In the genomic region with DNA sequence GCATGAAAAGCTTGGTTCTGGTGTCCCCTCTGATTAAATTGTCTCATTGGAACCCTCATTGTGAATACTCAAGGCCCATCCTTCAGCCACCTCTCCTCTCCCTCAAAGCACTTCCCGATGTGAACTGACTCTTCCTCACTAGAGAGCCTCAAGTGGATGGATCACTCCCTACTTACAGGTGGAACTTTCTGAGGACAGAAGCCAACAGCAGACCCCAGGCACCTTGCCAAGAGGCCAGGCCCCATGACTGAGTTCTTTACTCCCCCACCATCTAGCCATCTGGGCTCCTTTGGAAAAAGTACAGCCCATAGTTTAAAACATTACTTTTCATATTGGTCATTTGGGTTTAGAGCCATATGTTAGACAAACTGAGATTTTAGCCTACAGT, we compare ENCODE assay signal across 19 cellular contexts.
DNase-seq lines count a peak whose midpoint lies in the region; TF ChIP-seq lines count a peak whose summit lies in the region.
"Had no signal": no experiment of that assay in that cellular context is flagged by ENCODE, and none has a peak within 500 bp of the region (broad histone marks: within the 10 kb centered on the region; RNA-seq: fewer than 3 reads in every experiment).

No MANE protein-coding gene starts in this region.

- no peaks in the 10 kb centered on the region for H4K20me1 ChIP-seq in GM23248 (ENCODE audit: insufficient read depth)

- no peak overlapping the region for H3K27ac Mint-ChIP-seq in nephron progenitor cell
- H3K27ac Mint-ChIP-seq: endodermal cell had no signal

- H3K4me3 ChIP-seq in AG10803 (ENCODE audit: low read length) (no peak overlapping the region), GM23248 (no peak overlapping the region), fibroblast of the aortic adventitia (ENCODE audit: low read depth, low read length) (no peak overlapping the region)
- H3K4me3 ChIP-seq: gastroesophageal sphincter, transverse colon had no signal

- H3K27me3 ChIP-seq in GM23248 (replicated peaks; ENCODE audit: insufficient read depth), result no peaks in the 10 kb centered on the region
- H3K27me3 ChIP-seq: gastroesophageal sphincter, transverse colon had no signal

- no peak overlapping the region for H3K9ac ChIP-seq in GM23248

- peaks cover 9% of the 10 kb centered on the region for H3K36me3 Mint-ChIP-seq in nephron progenitor cell (ENCODE audit: low read depth)

- H3K4me1 ChIP-seq in GM23248 (ENCODE audit: insufficient read depth), result peaks cover 49% of the 10 kb centered on the region

- H3K9me3 ChIP-seq in GM23248 (ENCODE audit: low read depth), result no peaks in the 10 kb centered on the region
- H3K9me3 ChIP-seq: gastroesophageal sphincter, transverse colon had no signal

- H3K4me2 ChIP-seq in GM23248 (ENCODE audit: unreplicated experiment), result peak overlapping the region; percentile 58

- no peaks in the 10 kb centered on the region for H3K9me3 Mint-ChIP-seq in nephron progenitor cell
- H3K9me3 Mint-ChIP-seq: endodermal cell had no signal

- H3F3A ChIP-seq in GM23248 (ENCODE audit: insufficient read depth), result peaks cover 32% of the 10 kb centered on the region

- DNase-seq in AG10803 (ENCODE audit: low read depth) (no peak), GM23248 (no peak), NCI-H524 treated with DMSO at 0.1 percent for 48 hours (lab: John Stamatoyannopoulos, UW) (peak; percentile 12), fibroblast of the aortic adventitia (ENCODE audit: low read depth) (peak; percentile 9), NCI-H1105 treated with DMSO at 0.1 percent for 48 hours (lab: John Stamatoyannopoulos, UW) (no peak), GM10248 (ENCODE audit: extremely low spot score) (no peak), nephron progenitor cell (no peak), D341Med (ENCODE audit: low spot score) (no peak)
- DNase-seq: activated CD8-positive, alpha-beta memory T cell treated with anti-CD3 and anti-CD28 coated beads for 24 hours; activated gamma-delta T cell; DND-41; endodermal cell; islet precursor cell; KBM-7; NCI-H1436 treated with DMSO at 0.1 percent for 48 hours; NCI-H82; SIG-M5; transverse colon had no signal

- H3K9me2 ChIP-seq in GM23248 (ENCODE audit: insufficient read depth), result no peaks in the 10 kb centered on the region

- POLR2A ChIA-PET in GM10248 (lab: Yijun Ruan, JAX), result no interaction called here

- TF ChIP-seq CTCF in AG10803 (conservative IDR thresholded peaks at IDR 0.05; ENCODE audit: low read length) (0 out of 2 replicates have a peak, but pooled peaks have one; percentile 15), fibroblast of the aortic adventitia (IDR thresholded peaks at IDR 0.05; ENCODE audit: insufficient read depth, low read length) (no peak), GM10248 (IDR thresholded peaks at IDR 0.05; ENCODE audit: control extremely low read depth, extremely low read depth, low read depth, missing control alignments) (no peak), nephron progenitor cell (IDR thresholded peaks at IDR 0.05) (no peak)

- H2AFZ ChIP-seq in GM23248, result 0 out of 2 replicates have a peak overlapping the region, but pooled peaks have one; percentile 10

- H3K27ac ChIP-seq in GM23248, result peak overlapping the region; percentile 78
- H3K27ac ChIP-seq: gastroesophageal sphincter, transverse colon had no signal

- in situ Hi-C loops in GM23248 (cut with MboI), result no loop called here

- H3K36me3 ChIP-seq in GM23248 (ENCODE audit: low read depth), result no peaks in the 10 kb centered on the region
- H3K36me3 ChIP-seq: gastroesophageal sphincter, transverse colon had no signal

- peaks cover 13% of the 10 kb centered on the region for H3K4me1 Mint-ChIP-seq in nephron progenitor cell
- H3K4me1 Mint-ChIP-seq: endodermal cell had no signal

- CTCF ChIA-PET in GM10248 (lab: Yijun Ruan, JAX), result no interaction called here

- 32 to 41% methylated on average over 1 of the region's 1 CpG for WGBS in GM23248 (ENCODE audit: low coverage in 1 of 2, low lambda C conversion rate in 2 of 2, missing lambda C conversion rate in 2 of 2), 2 experiments

- H3K27me3 Mint-ChIP-seq in nephron progenitor cell (ENCODE audit: low read depth, poor library complexity), result peaks cover 8% of the 10 kb centered on the region

- no peak overlapping the region for H3K4me3 Mint-ChIP-seq in nephron progenitor cell
- H3K4me3 Mint-ChIP-seq: endodermal cell had no signal

- no peaks in the 10 kb centered on the region for H3K79me2 ChIP-seq in GM23248 (ENCODE audit: insufficient read depth)

Comparison
In these comparisons a context has a peak if more than half of its experiments do, and no peak if none do; other contexts are left out.
1. DNase-seq: peak in NCI-H524 treated with DMSO at 0.1 percent for 48 hours (single experiment) and fibroblast of the aortic adventitia (single experiment); none in AG10803 (single experiment), GM23248 (single experiment), NCI-H1105 treated with DMSO at 0.1 percent for 48 hours (single experiment), GM10248 (single experiment), nephron progenitor cell (single experiment) and D341Med (single experiment).